In genomic region chr4:14564281-14564680, GRCh38 we compare ENCODE assay signal across 23 cellular contexts.
"Had no signal": no experiment of that assay in that cellular context is flagged by ENCODE, and none has a peak within 500 bp of the region (broad histone marks: within the 10 kb centered on the region; RNA-seq: fewer than 3 reads in every experiment).

No MANE protein-coding gene starts in this region.

- H3K4me2 ChIP-seq: hepatocyte had no signal

- FAIRE-seq: colon, endothelial cell of umbilical vein, frontal cortex had no signal

- ATAC-seq: foreskin keratinocyte, gastroesophageal sphincter, heart left ventricle, left cardiac atrium, left lung, left ventricle myocardium superior, lower lobe of right lung, mucosa of descending colon had no signal

- H3K36me3 ChIP-seq: esophagus muscularis mucosa, gastroesophageal sphincter, heart left ventricle, left lung, lower lobe of right lung had no signal

- H3K4me1 ChIP-seq: foreskin keratinocyte, left lung, lower lobe of right lung had no signal

- H3K4me3 ChIP-seq: coronary artery, dorsolateral prefrontal cortex, esophagus muscularis mucosa, gastroesophageal sphincter, heart left ventricle, hepatocyte, left lung, lower lobe of right lung, mucosa of descending colon had no signal

- DNase-seq: dermis blood vessel endothelial cell; dorsolateral prefrontal cortex; effector CD4-positive, alpha-beta T cell; effector memory CD4-positive, alpha-beta T cell; foreskin keratinocyte; heart left ventricle; hypothalamus; immature natural killer cell; islet precursor cell; left cardiac atrium; left lung; left ventricle myocardium superior; lower lobe of right lung; mesenchymal stem cell; mucosa of descending colon; naive B cell had no signal

- H2AFZ ChIP-seq: hepatocyte had no signal

- H3K27ac ChIP-seq: coronary artery, dorsolateral prefrontal cortex, esophagus muscularis mucosa, foreskin keratinocyte, gastroesophageal sphincter, heart left ventricle, hepatocyte, left lung, lower lobe of right lung had no signal

- H3K27me3 ChIP-seq: esophagus muscularis mucosa, foreskin keratinocyte, gastroesophageal sphincter, heart left ventricle, hepatocyte, left lung had no signal

- H3K9me3 ChIP-seq: esophagus muscularis mucosa, gastroesophageal sphincter, heart left ventricle, left lung, lower lobe of right lung, mucosa of descending colon had no signal

- H3K79me2 ChIP-seq: hepatocyte had no signal
